Comparison of ENCODE assay signal across 9 cellular contexts in the genomic region with DNA sequence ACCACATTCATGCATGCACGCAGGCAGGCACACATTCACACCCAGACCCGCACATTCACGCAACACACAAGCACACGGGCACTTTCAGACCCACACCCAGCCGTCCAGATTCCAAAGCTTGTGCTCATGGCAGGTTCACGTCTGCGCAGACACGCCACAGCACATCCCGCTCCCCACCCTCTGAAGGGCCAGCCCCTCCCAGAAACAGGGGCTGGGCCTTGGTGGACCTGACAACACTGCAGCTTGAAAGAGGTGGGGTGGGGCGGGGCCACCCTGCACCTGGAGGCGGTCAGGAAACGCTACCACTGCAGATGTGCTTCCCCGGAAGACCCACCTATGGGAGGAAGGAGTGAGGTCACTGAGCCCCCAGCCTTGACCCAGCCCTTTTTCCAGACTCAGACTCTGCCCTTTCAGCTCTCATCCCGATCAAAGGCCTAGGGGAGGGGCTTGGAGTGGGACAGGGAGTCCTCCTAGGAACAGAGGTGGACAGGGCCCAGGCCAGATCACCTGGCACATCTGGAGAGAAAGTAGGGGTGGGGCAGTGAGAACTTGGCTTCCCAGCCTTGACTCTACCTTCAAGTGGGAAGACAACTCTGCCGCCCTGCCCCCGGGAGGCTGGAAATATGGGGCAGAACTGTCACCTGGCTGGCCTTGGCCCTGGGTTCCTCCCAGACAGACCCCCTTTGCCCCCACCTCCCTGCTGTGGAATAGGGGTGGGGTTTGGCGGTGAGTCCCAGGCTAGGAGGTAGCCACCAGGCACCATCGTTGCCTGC. TPM values are rescaled to one million over a fixed set of nuclear protein-coding genes. Genes with fewer than 3 reads are reported as not detected.
A peak's percentile ranks its signal among the peaks of the same experiment; 100 is the strongest.
DNase-seq lines count a peak whose midpoint lies in the region; ATAC-seq and TF ChIP-seq lines count a peak whose summit lies in the region.
"Had no signal": no experiment of that assay in that cellular context is flagged by ENCODE, and none has a peak within 500 bp of the region (broad histone marks: within the 10 kb centered on the region; RNA-seq: fewer than 3 reads in every experiment).

No MANE protein-coding gene starts in this region.

- no TSS peak for BruUV-seq in OCI-LY7 (replicated peaks; lab: Mats Ljungman, UMichigan)

- H3K4me3 Mint-ChIP-seq in progenitor cell of endocrine pancreas (ENCODE audit: low read depth), result no peak overlapping the region
- no peak overlapping the region for H3K4me3 Mint-ChIP-seq in activated CD4-positive, alpha-beta memory T cell treated with anti-CD3 and anti-CD28 coated beads for 36 hours

- peak; percentile 90 for ATAC-seq in foreskin keratinocyte
- no peak for ATAC-seq in gastrocnemius medialis
- ATAC-seq in GM19395 (IDR thresholded peaks at IDR 0.05; ENCODE audit: unreplicated experiment), result no peak

- H3K27ac ChIP-seq in OCI-LY7 (ENCODE audit: low read depth, low read length, poor library complexity, severe bottlenecking) (no peak overlapping the region), foreskin keratinocyte (peak overlapping the region; percentile 93), gastrocnemius medialis (no peak overlapping the region)

- H3K36me3 Mint-ChIP-seq in progenitor cell of endocrine pancreas (ENCODE audit: insufficient read depth), result peaks cover 3% of the 10 kb centered on the region
- H3K36me3 Mint-ChIP-seq in activated CD4-positive, alpha-beta memory T cell treated with anti-CD3 and anti-CD28 coated beads for 36 hours, result no peaks in the 10 kb centered on the region

- H3K27ac Mint-ChIP-seq in progenitor cell of endocrine pancreas, result peak overlapping the region; percentile 92
- no peak overlapping the region for H3K27ac Mint-ChIP-seq in activated CD4-positive, alpha-beta memory T cell treated with anti-CD3 and anti-CD28 coated beads for 36 hours

- H3K4me1 Mint-ChIP-seq in progenitor cell of endocrine pancreas (ENCODE audit: low read depth), result peaks cover 10% of the 10 kb centered on the region
- H3K4me1 Mint-ChIP-seq in activated CD4-positive, alpha-beta memory T cell treated with anti-CD3 and anti-CD28 coated beads for 36 hours (ENCODE audit: low read depth), result peaks cover 3% of the 10 kb centered on the region

- H3K4me3 ChIP-seq in OCI-LY7 (ENCODE audit: low read depth, low read length, poor library complexity, severe bottlenecking), result no peak overlapping the region
- no peak overlapping the region for H3K4me3 ChIP-seq in gastrocnemius medialis

- H3K4me1 ChIP-seq in OCI-LY7 (ENCODE audit: insufficient read depth, low read length, poor library complexity, severe bottlenecking), result peaks cover 28% of the 10 kb centered on the region
- H3K4me1 ChIP-seq in foreskin keratinocyte, result peaks cover 24% of the 10 kb centered on the region
- peaks cover 5% of the 10 kb centered on the region in 2 donors for H3K4me1 ChIP-seq in gastrocnemius medialis

- CTCF ChIA-PET in OCI-LY7 (lab: Charles Lee; ENCODE audit: unreplicated experiment), result interaction anchor here (0.6 kb wide), 2 partner anchors 76 to 1007 kb away, joined by 6 to 10 read pairs; no protein-coding TSS in a partner anchor
- CTCF ChIA-PET in activated CD4-positive, alpha-beta memory T cell treated with anti-CD3 and anti-CD28 coated beads for 36 hours (lab: Charles Lee), result interaction anchor here (0.6 to 7.1 kb wide), 19 partner anchors 10 to 1133 kb away, joined by 3 to 65 read pairs (median 4); a partner anchor contains a TSS

- no peaks in the 10 kb centered on the region for H3K9me3 ChIP-seq in OCI-LY7 (ENCODE audit: low read length)
- no peaks in the 10 kb centered on the region for H3K9me3 ChIP-seq in gastrocnemius medialis

- no peaks in the 10 kb centered on the region for H3K9me2 ChIP-seq in OCI-LY7 (ENCODE audit: insufficient read depth, low read length)

- H3K4me2 ChIP-seq in OCI-LY7 (ENCODE audit: low read length), result peak overlapping the region; percentile 36

- TF ChIP-seq CTCF in OCI-LY7 (conservative IDR thresholded peaks at IDR 0.05; ENCODE audit: low read length), result no peak
- TF ChIP-seq CTCF in foreskin keratinocyte (conservative IDR thresholded peaks at IDR 0.05), result no peak
- TF ChIP-seq CTCF in progenitor cell of endocrine pancreas (IDR thresholded peaks at IDR 0.05; ENCODE audit: unreplicated experiment), result no peak
- TF ChIP-seq CTCF in gastrocnemius medialis (IDR thresholded peaks at IDR 0.05 in 4 of 5, conservative IDR thresholded peaks at IDR 0.05 in 1 of 5), result no peak

- peak overlapping the region; percentile 70; the same call in 1 of the 2 replicates for H2AFZ ChIP-seq in OCI-LY7 (ENCODE audit: low read length)

- no peaks in the 10 kb centered on the region for H3K79me2 ChIP-seq in OCI-LY7 (ENCODE audit: insufficient read depth, low read depth, low read length)

- no peaks in the 10 kb centered on the region for H3K27me3 ChIP-seq in foreskin keratinocyte
- H3K27me3 ChIP-seq in gastrocnemius medialis, result no peaks in the 10 kb centered on the region

- POLR2A ChIA-PET in OCI-LY7 (lab: Charles Lee), result interaction anchor here (0.6 to 1.0 kb wide), 2 partner anchors 25 to 64 kb away, joined by 3 to 4 read pairs; no protein-coding TSS in a partner anchor
- POLR2A ChIA-PET in activated CD4-positive, alpha-beta memory T cell treated with anti-CD3 and anti-CD28 coated beads for 36 hours (lab: Charles Lee), result no interaction called here

- in situ Hi-C loops in gastrocnemius medialis (cut with MboI; ENCODE audit: low sequenced_read_pairs in 4 of 4), result loop anchor here (5.0 kb wide), 1 partner anchor 63 kb away; no protein-coding TSS in a partner anchor

- intact Hi-C loops in OCI-LY7 (cut with micrococcal nuclease; ENCODE audit: unreplicated experiment) (loop anchor here (1.0 kb wide), 2 partner anchors 62 to 159 kb away; no protein-coding TSS in a partner anchor), gastrocnemius medialis (cut with DNase I; ENCODE audit: low total_unique reads) (loop anchor here (1.0 kb wide), 2 partner anchors 25 to 62 kb away; no protein-coding TSS in a partner anchor)
- intact Hi-C loops in activated CD4-positive, alpha-beta memory T cell treated with anti-CD3 and anti-CD28 coated beads for 36 hours (cut with micrococcal nuclease), result loop anchor here (1.0 kb wide), 1 partner anchor 62 kb away; no protein-coding TSS in a partner anchor

- no peaks in the 10 kb centered on the region for H3K9me3 Mint-ChIP-seq in progenitor cell of endocrine pancreas (ENCODE audit: low read depth)
- H3K9me3 Mint-ChIP-seq in activated CD4-positive, alpha-beta memory T cell treated with anti-CD3 and anti-CD28 coated beads for 36 hours, result no peaks in the 10 kb centered on the region

- H3K36me3 ChIP-seq in OCI-LY7 (ENCODE audit: insufficient read depth, low read length), result no peaks in the 10 kb centered on the region
- no peaks in the 10 kb centered on the region for H3K36me3 ChIP-seq in gastrocnemius medialis

- H4K20me1 ChIP-seq in OCI-LY7 (ENCODE audit: insufficient read depth, low read length), result no peaks in the 10 kb centered on the region

- no peak for TF ChIP-seq POLR2A in gastrocnemius medialis (IDR thresholded peaks at IDR 0.05)

- DNase-seq in ELF-1 (ENCODE audit: low read depth, low spot score) (peak; percentile 98), OCI-LY7 (ENCODE audit: low spot score) (peak; percentile 70), foreskin keratinocyte (peak; percentile 99), progenitor cell of endocrine pancreas (ENCODE audit: low spot score, unreplicated experiment) (peak; percentile 47), gastrocnemius medialis (no peak), 8988T (no peak)
- DNase-seq in activated CD4-positive, alpha-beta memory T cell treated with anti-CD3 and anti-CD28 coated beads for 36 hours, result no peak

- H3K27me3 Mint-ChIP-seq in progenitor cell of endocrine pancreas, result no peaks in the 10 kb centered on the region
- no peaks in the 10 kb centered on the region for H3K27me3 Mint-ChIP-seq in activated CD4-positive, alpha-beta memory T cell treated with anti-CD3 and anti-CD28 coated beads for 36 hours

RNA-seq across cellular contexts. Expression of a gene that starts 11.0 kb away (rescaled TPM):
- 0.08 TPM in 1 of 2 replicates, not detected in the other for total RNA-seq in OCI-LY7 (2014; rRNA removed; shearing (Covaris generic))
- total RNA-seq in OCI-LY7 (2022) (2.2 and 2.6 TPM in 2 replicates), foreskin keratinocyte (8.8 and 13.7 TPM in 2 replicates), progenitor cell of endocrine pancreas (30.4 and 31.7 TPM in 2 replicates), gastrocnemius medialis (1 to 10 TPM; 1.8 to 4.0 (median 2.9) TPM)
- 9.1 and 11.8 TPM in 2 replicates for polyA plus RNA-seq in foreskin keratinocyte
- 1 to 10 TPM; 2.5 to 2.9 TPM for total RNA-seq in activated CD4-positive, alpha-beta memory T cell treated with anti-CD3 and anti-CD28 coated beads for 36 hours

RNA-seq across cellular contexts. Expression of a gene that starts 12.0 kb away (rescaled TPM):
- 1.5 TPM in 1 of 2 replicates, not detected in the other for total RNA-seq in OCI-LY7 (2014; rRNA removed; shearing (Covaris generic))
- total RNA-seq in OCI-LY7 (2022) (7.3 and 7.8 TPM in 2 replicates), foreskin keratinocyte (8.0 and 10.5 TPM in 2 replicates), progenitor cell of endocrine pancreas (154 and 155 TPM in 2 replicates), gastrocnemius medialis (10 to 100 TPM in 2 of 4 donors, 1 to 10 TPM in 2; 7.0 to 12.9 (median 9.7) TPM)
- 8.8 and 10.9 TPM in 2 replicates for polyA plus RNA-seq in foreskin keratinocyte
- total RNA-seq in activated CD4-positive, alpha-beta memory T cell treated with anti-CD3 and anti-CD28 coated beads for 36 hours, result 1 to 10 TPM in 1 of 2 experiments, under 1 TPM in 1; 0.76 to 1.4 TPM

RNA-seq across cellular contexts. Expression of a gene that starts 14.3 kb away (rescaled TPM):
- 29.9 and 40.5 TPM in 2 replicates for total RNA-seq in OCI-LY7 (2014; rRNA removed; shearing (Covaris generic))
- 62.0 and 69.3 TPM in 2 replicates for total RNA-seq in OCI-LY7 (2022)
- total RNA-seq in foreskin keratinocyte, result 367 and 442 TPM in 2 replicates
- polyA plus RNA-seq in foreskin keratinocyte, result 299 and 341 TPM in 2 replicates
- 195 and 199 TPM in 2 replicates for total RNA-seq in progenitor cell of endocrine pancreas
- total RNA-seq in gastrocnemius medialis, result 100 to 1,000 TPM in 3 of 4 donors, 10 to 100 TPM in 1; 88.8 to 135 (median 113) TPM
- total RNA-seq in activated CD4-positive, alpha-beta memory T cell treated with anti-CD3 and anti-CD28 coated beads for 36 hours, result under 1 TPM; 0.12 to 0.29 TPM

RNA-seq across cellular contexts. Expression of a gene that starts 35.2 kb away (rescaled TPM):
- total RNA-seq in OCI-LY7 (2014; rRNA removed; shearing (Covaris generic)), result 0.16 TPM in 1 of 2 replicates, not detected in the other
- total RNA-seq in OCI-LY7 (2022) (10.0 and 12.1 TPM in 2 replicates), foreskin keratinocyte (61.8 and 93.7 TPM in 2 replicates), progenitor cell of endocrine pancreas (105 and 115 TPM in 2 replicates), gastrocnemius medialis (10 to 100 TPM; 13.8 to 27.6 (median 23.1) TPM)
- 79.5 and 104 TPM in 2 replicates for polyA plus RNA-seq in foreskin keratinocyte
- total RNA-seq in activated CD4-positive, alpha-beta memory T cell treated with anti-CD3 and anti-CD28 coated beads for 36 hours, result 10 to 100 TPM; 29.0 to 29.5 TPM

RNA-seq across cellular contexts. Expression of a gene that starts 36.8 kb away (rescaled TPM):
- not detected in 2 replicates for total RNA-seq in OCI-LY7 (2014; rRNA removed; shearing (Covaris generic))
- not detected in 2 replicates for total RNA-seq in OCI-LY7 (2022)
- 0.04 TPM in 1 of 2 replicates, not detected in the other for total RNA-seq in foreskin keratinocyte
- polyA plus RNA-seq in foreskin keratinocyte, result not detected in 2 replicates
- total RNA-seq in progenitor cell of endocrine pancreas, result not detected in 2 replicates
- under 1 TPM in 1 of 4 donors, not detected in 3; 0.31 TPM for total RNA-seq in gastrocnemius medialis
- total RNA-seq in activated CD4-positive, alpha-beta memory T cell treated with anti-CD3 and anti-CD28 coated beads for 36 hours, result under 1 TPM; 0.12 to 0.29 TPM
- total RNA-seq: pulmonary artery endothelial cell had no signal

Comparison
In these comparisons a context has a peak if more than half of its experiments do, and no peak if none do; other contexts are left out.
1. DNase-seq: peak in ELF-1 (single experiment), OCI-LY7 (single experiment), foreskin keratinocyte (2 of 2) and progenitor cell of endocrine pancreas (single experiment); none in gastrocnemius medialis (0 of 2), activated CD4-positive, alpha-beta memory T cell treated with anti-CD3 and anti-CD28 coated beads for 36 hours (single experiment) and 8988T (single experiment).
2. RNA of a gene that starts 12.0 kb away (total RNA-seq): 154 to 155 TPM in progenitor cell of endocrine pancreas; 7.0 to 12.9 TPM in gastrocnemius medialis, 8.0 to 10.5 TPM in foreskin keratinocyte, 1.5 to 7.8 TPM in OCI-LY7 and 0.76 to 1.4 TPM in activated CD4-positive, alpha-beta memory T cell treated with anti-CD3 and anti-CD28 coated beads for 36 hours; every median in the first group is over 10 times any median in the second.
3. RNA of a gene that starts 14.3 kb away (total RNA-seq): 367 to 442 TPM in foreskin keratinocyte, 195 to 199 TPM in progenitor cell of endocrine pancreas, 88.8 to 135 TPM in gastrocnemius medialis and 29.9 to 69.3 TPM in OCI-LY7; 0.12 to 0.29 TPM in activated CD4-positive, alpha-beta memory T cell treated with anti-CD3 and anti-CD28 coated beads for 36 hours; every median in the first group is over 10 times any median in the second.